Comparison of ENCODE assay signal across 17 cellular contexts in the genomic region with DNA sequence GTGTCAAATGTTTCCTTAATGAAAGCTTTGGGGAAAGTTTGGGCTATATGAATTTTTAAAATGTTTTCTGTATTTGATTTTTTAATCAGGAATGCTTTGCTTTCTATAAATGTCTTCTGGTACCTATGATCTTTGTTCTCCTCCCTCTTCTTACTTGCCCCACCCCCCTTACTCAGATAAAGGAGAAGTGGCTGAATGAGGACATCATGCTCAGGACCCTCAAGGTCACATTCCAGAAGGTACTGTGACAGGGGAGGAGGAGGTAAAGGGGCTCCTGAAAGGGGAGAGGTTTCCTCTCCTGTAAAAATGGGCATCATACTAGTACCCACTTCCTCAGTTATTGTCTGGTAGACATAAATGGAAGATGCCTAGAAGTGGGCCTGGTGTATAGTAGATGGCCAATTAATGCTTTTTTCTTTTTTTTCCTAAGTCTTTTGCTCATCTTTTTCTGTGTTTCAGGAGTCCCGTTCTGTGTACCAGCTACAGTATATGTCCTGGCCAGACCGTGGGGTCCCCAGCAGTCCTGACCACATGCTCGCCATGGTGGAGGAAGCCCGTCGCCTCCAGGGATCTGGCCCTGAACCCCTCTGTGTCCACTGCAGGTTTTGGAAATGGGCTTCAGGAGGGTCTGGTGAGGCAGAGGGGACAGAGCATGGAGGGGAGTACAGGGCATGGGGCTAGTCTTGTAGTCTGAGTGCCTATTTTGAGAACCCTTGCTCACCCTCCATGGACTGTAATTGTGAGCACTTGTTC. TPM values are rescaled to one million over a fixed set of nuclear protein-coding genes. Genes with fewer than 3 reads are reported as not detected.
DNase-seq lines count a peak whose midpoint lies in the region; ATAC-seq, FAIRE-seq and TF ChIP-seq lines count a peak whose summit lies in the region.
"Had no signal": no experiment of that assay in that cellular context is flagged by ENCODE, and none has a peak within 500 bp of the region (broad histone marks: within the 10 kb centered on the region; RNA-seq: fewer than 3 reads in every experiment).

No MANE protein-coding gene starts in this region.

- POLR2A ChIA-PET in activated CD4-positive, alpha-beta T cell treated with anti-CD3 and anti-CD28 coated beads for 36 hours (lab: Charles Lee): no interaction called here

- no peaks in the 10 kb centered on the region for H3K27me3 Mint-ChIP-seq in activated CD4-positive, alpha-beta T cell treated with anti-CD3 and anti-CD28 coated beads for 36 hours
- H3K27me3 Mint-ChIP-seq in chondrocyte (ENCODE audit: low read depth): no peaks in the 10 kb centered on the region
- H3K27me3 Mint-ChIP-seq in osteocyte (ENCODE audit: unreplicated experiment): no peaks in the 10 kb centered on the region

- no peaks in the 10 kb centered on the region for H3K9me2 ChIP-seq in OCI-LY1 (ENCODE audit: low read depth, low read length)

- H3K27ac Mint-ChIP-seq in activated CD4-positive, alpha-beta T cell treated with anti-CD3 and anti-CD28 coated beads for 36 hours: peak overlapping the region; percentile 96
- no peak overlapping the region for H3K27ac Mint-ChIP-seq in chondrocyte (ENCODE audit: unreplicated experiment)
- no peak overlapping the region for H3K27ac Mint-ChIP-seq in osteocyte (ENCODE audit: unreplicated experiment)

- no peak overlapping the region for H2AFZ ChIP-seq in OCI-LY1 (ENCODE audit: low read length)

- no peak for DNase-seq in activated CD4-positive, alpha-beta T cell treated with anti-CD3 and anti-CD28 coated beads for 36 hours
- no peak for DNase-seq in activated CD4-positive, alpha-beta T cell treated with anti-CD3 and anti-CD28 coated beads, Interleukin-2, amount 50 U/mL, for 48 hours
- no peak for DNase-seq in chondrocyte (ENCODE audit: low spot score)
- DNase-seq in osteocyte (ENCODE audit: extremely low spot score, unreplicated experiment): no peak
- no peak for DNase-seq in RCC 7860 (ENCODE audit: low spot score)
- DNase-seq in DMS53 treated with DMSO at 0.1 percent for 48 hours (lab: John Stamatoyannopoulos, UW; ENCODE audit: unreplicated experiment): no peak
- no peak for DNase-seq in MG63
- DNase-seq: activated B cell treated with CpG ODN at 0.5 μM for 24 hours, activated T-cell treated with anti-CD3 and anti-CD28 coated beads for 4 hours, COR-L47, GOT3, NCI-H2081 treated with DMSO at 0.1 percent for 48 hours, NCI-H748 treated with DMSO at 0.1 percent for 48 hours, ovary had no signal

- ATAC-seq in activated CD4-positive, alpha-beta T cell treated with anti-CD3 and anti-CD28 coated beads for 36 hours: no peak
- ATAC-seq: Panc1 had no signal

- H3K4me3 ChIP-seq in OCI-LY1 (ENCODE audit: low read depth, low read length, poor library complexity, severe bottlenecking): peak overlapping the region; percentile 87
- H3K4me3 ChIP-seq in MG63: no peak overlapping the region
- H3K4me3 ChIP-seq: GM12878, ovary had no signal

- intact Hi-C loops in activated CD4-positive, alpha-beta T cell treated with anti-CD3 and anti-CD28 coated beads for 36 hours (cut with DNase I, micrococcal nuclease): loop anchor here in 1 of 2 experiments (2.0 to 10.0 kb wide), 3 partner anchors 455 to 1125 kb away; a partner anchor contains a TSS

- H3K27me3 ChIP-seq in OCI-LY1 (ENCODE audit: insufficient read depth, low read length) (no peaks in the 10 kb centered on the region), MG63 (no peaks in the 10 kb centered on the region)
- H3K27me3 ChIP-seq: ovary had no signal

- peak overlapping the region; percentile 84; the same call in 1 of the 2 replicates for H3K4me2 ChIP-seq in OCI-LY1 (ENCODE audit: low read length)

- no peak overlapping the region for H3K4me3 Mint-ChIP-seq in activated CD4-positive, alpha-beta T cell treated with anti-CD3 and anti-CD28 coated beads for 36 hours
- H3K4me3 Mint-ChIP-seq in chondrocyte (ENCODE audit: unreplicated experiment) (peak overlapping the region; percentile 25), osteocyte (ENCODE audit: unreplicated experiment) (peak overlapping the region; percentile 30)

- peaks cover 39% of the 10 kb centered on the region for H3K36me3 ChIP-seq in OCI-LY1 (ENCODE audit: insufficient read depth, low read length)
- peaks cover 4% of the 10 kb centered on the region; the same call in 1 of the 2 replicates for H3K36me3 ChIP-seq in MG63
- H3K36me3 ChIP-seq: ovary had no signal

- no peaks in the 10 kb centered on the region for H4K20me1 ChIP-seq in OCI-LY1 (ENCODE audit: insufficient read depth, low read length)

- peak overlapping the region; percentile 98 for H3K9ac ChIP-seq in OCI-LY1 (ENCODE audit: low read length)

- peaks cover 6% of the 10 kb centered on the region; the same call in 1 of the 2 replicates for H3F3A ChIP-seq in OCI-LY1 (ENCODE audit: insufficient read depth, low read length)

- peaks cover 15% of the 10 kb centered on the region for H3K79me2 ChIP-seq in OCI-LY1 (ENCODE audit: insufficient read depth, low read length)

- H3K9me3 Mint-ChIP-seq in activated CD4-positive, alpha-beta T cell treated with anti-CD3 and anti-CD28 coated beads for 36 hours (ENCODE audit: low read depth): no peaks in the 10 kb centered on the region
- peaks cover 6% of the 10 kb centered on the region for H3K9me3 Mint-ChIP-seq in chondrocyte (ENCODE audit: low read depth)
- no peaks in the 10 kb centered on the region for H3K9me3 Mint-ChIP-seq in osteocyte (ENCODE audit: unreplicated experiment)
- H3K9me3 Mint-ChIP-seq: activated B cell treated with CpG ODN at 0.5 μM for 24 hours had no signal

- peaks cover 51% of the 10 kb centered on the region for H3K4me1 ChIP-seq in OCI-LY1 (ENCODE audit: insufficient read depth, low read length, severe bottlenecking)

- H3K9me3 ChIP-seq in OCI-LY1 (ENCODE audit: low read length) (no peaks in the 10 kb centered on the region), MG63 (peaks cover 3% of the 10 kb centered on the region; the same call in 1 of the 2 replicates)
- H3K9me3 ChIP-seq: ovary had no signal

- CTCF ChIA-PET in activated CD4-positive, alpha-beta T cell treated with anti-CD3 and anti-CD28 coated beads for 36 hours (lab: Charles Lee): no interaction called here

- no peak for TF ChIP-seq CTCF in OCI-LY1 (IDR thresholded peaks at IDR 0.05; ENCODE audit: low read length)
- no peak for TF ChIP-seq CTCF in chondrocyte (IDR thresholded peaks at IDR 0.05)
- TF ChIP-seq CTCF in osteocyte (IDR thresholded peaks at IDR 0.05): no peak

- FAIRE-seq in RCC 7860 (lab: Jason Lieb, UNC): no peak

- peaks cover 29% of the 10 kb centered on the region for H3K36me3 Mint-ChIP-seq in activated CD4-positive, alpha-beta T cell treated with anti-CD3 and anti-CD28 coated beads for 36 hours (ENCODE audit: low read depth)
- H3K36me3 Mint-ChIP-seq in chondrocyte (ENCODE audit: low read depth) (peaks cover 6% of the 10 kb centered on the region), osteocyte (ENCODE audit: unreplicated experiment) (peaks cover 7% of the 10 kb centered on the region)

- peak overlapping the region; percentile 92 for H3K27ac ChIP-seq in OCI-LY1 (ENCODE audit: low read depth, low read length, poor library complexity, severe bottlenecking)
- H3K27ac ChIP-seq: ovary had no signal

- H3K4me1 Mint-ChIP-seq in activated CD4-positive, alpha-beta T cell treated with anti-CD3 and anti-CD28 coated beads for 36 hours: peaks cover 36% of the 10 kb centered on the region
- H3K4me1 Mint-ChIP-seq in chondrocyte (ENCODE audit: low read depth) (peaks cover 31% of the 10 kb centered on the region), osteocyte (ENCODE audit: unreplicated experiment) (peaks cover 31% of the 10 kb centered on the region)

RNA-seq across cellular contexts. Expression of a gene that starts 13.9 kb away (rescaled TPM):
- 10 to 100 TPM; 41.6 to 49.3 TPM for total RNA-seq in activated CD4-positive, alpha-beta T cell treated with anti-CD3 and anti-CD28 coated beads for 36 hours
- total RNA-seq in chondrocyte (24.0 to 31.9 TPM (median 26.0 TPM) in 3 replicates), osteocyte (30.2 and 31.5 TPM in 2 replicates)
- total RNA-seq in MG63 (2014; rRNA removed; shearing (Covaris generic); ENCODE audit: low replicate concordance): 8.4 and 66.1 TPM in 2 replicates

RNA-seq across cellular contexts. Expression of a gene that starts 27.1 kb away (rescaled TPM):
- 100 to 1,000 TPM; 148 to 169 TPM for total RNA-seq in activated CD4-positive, alpha-beta T cell treated with anti-CD3 and anti-CD28 coated beads for 36 hours
- total RNA-seq in chondrocyte (43.5 to 50.1 TPM (median 48.4 TPM) in 3 replicates), osteocyte (46.4 and 48.5 TPM in 2 replicates)
- 115 and 179 TPM in 2 replicates for total RNA-seq in MG63 (2014; rRNA removed; shearing (Covaris generic); ENCODE audit: low replicate concordance)
